In the genomic region with DNA sequence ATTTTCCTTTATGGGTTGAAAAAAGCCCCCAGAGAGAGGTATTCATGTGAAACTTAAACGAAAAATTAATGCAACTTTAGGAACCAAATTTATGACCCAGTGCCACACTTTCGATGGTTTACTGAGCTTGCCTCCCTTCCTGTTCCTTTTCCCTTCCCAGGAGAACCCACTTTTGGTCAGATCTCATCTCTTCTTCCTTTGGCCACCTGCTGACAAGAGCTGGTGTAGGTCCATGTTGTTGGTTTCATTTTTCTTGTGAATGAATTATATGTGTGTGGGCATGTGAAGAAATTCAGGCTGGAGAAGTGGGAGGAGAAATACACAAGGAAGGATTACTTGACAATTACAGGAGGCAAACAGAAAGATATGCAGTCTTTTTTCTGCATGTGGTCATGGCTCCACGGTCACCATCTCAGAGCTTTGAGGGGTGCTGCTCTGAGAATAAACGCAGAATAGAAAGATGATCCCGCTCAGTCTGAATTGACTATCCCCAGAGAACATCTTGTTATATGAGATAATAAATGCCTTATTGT, we compare ENCODE assay signal across 1 cellular context.
TF ChIP-seq lines count a peak whose summit lies in the region.

No MANE protein-coding gene starts in this region.

TF ChIP-seq in K562, 482 proteins besides CTCF, POLR2A, EP300 and RAD21 (continued from another document):
- TF ChIP-seq, protein P1, sequence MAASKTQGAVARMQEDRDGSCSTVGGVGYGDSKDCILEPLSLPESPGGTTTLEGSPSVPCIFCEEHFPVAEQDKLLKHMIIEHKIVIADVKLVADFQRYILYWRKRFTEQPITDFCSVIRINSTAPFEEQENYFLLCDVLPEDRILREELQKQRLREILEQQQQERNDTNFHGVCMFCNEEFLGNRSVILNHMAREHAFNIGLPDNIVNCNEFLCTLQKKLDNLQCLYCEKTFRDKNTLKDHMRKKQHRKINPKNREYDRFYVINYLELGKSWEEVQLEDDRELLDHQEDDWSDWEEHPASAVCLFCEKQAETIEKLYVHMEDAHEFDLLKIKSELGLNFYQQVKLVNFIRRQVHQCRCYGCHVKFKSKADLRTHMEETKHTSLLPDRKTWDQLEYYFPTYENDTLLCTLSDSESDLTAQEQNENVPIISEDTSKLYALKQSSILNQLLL (CRISPR knock-in tag; IDR thresholded peaks at IDR 0.05; ENCODE audit: borderline replicate concordance) = no peak
- TF ChIP-seq ZNF717 (CRISPR knock-in tag; IDR thresholded peaks at IDR 0.05) (no peak), NCOA6 (IDR thresholded peaks at IDR 0.05) (no peak), FOXM1 (IDR thresholded peaks at IDR 0.05; ENCODE audit: low read depth) (no peak), FOXM1 (CRISPR knock-in tag; IDR thresholded peaks at IDR 0.05; ENCODE audit: low read depth) (no peak), ZNF766 (CRISPR knock-in tag; conservative IDR thresholded peaks at IDR 0.05) (0 out of 2 replicates have a peak, but pooled peaks have one; percentile 14), TSC22D4 (tag; IDR thresholded peaks at IDR 0.05) (no peak), RBM22 (IDR thresholded peaks at IDR 0.05; ENCODE audit: low read depth, low read length, poor library complexity, severe bottlenecking) (no peak), ZFP36 (IDR thresholded peaks at IDR 0.05; ENCODE audit: low read depth, low read length, partially characterized antibody) (no peak), ELF1 (tag; IDR thresholded peaks at IDR 0.05) (0 out of 2 replicates have a peak, but pooled peaks have one; percentile 17), POLR3A (IDR thresholded peaks at IDR 0.05; ENCODE audit: borderline replicate concordance, extremely low read depth, insufficient read depth, insufficient read length) (no peak), ZNF589 (CRISPR knock-in tag; IDR thresholded peaks at IDR 0.05; ENCODE audit: low read depth) (no peak), MYC (IDR thresholded peaks at IDR 0.05; ENCODE audit: low read depth, low read length) (no peak), MYC (CRISPR knock-in tag; IDR thresholded peaks at IDR 0.05; ENCODE audit: borderline replicate concordance, low read depth) (no peak), ZNF146 (CRISPR knock-in tag; IDR thresholded peaks at IDR 0.05; ENCODE audit: unreplicated experiment) (no peak)
- TF ChIP-seq, protein P2, sequence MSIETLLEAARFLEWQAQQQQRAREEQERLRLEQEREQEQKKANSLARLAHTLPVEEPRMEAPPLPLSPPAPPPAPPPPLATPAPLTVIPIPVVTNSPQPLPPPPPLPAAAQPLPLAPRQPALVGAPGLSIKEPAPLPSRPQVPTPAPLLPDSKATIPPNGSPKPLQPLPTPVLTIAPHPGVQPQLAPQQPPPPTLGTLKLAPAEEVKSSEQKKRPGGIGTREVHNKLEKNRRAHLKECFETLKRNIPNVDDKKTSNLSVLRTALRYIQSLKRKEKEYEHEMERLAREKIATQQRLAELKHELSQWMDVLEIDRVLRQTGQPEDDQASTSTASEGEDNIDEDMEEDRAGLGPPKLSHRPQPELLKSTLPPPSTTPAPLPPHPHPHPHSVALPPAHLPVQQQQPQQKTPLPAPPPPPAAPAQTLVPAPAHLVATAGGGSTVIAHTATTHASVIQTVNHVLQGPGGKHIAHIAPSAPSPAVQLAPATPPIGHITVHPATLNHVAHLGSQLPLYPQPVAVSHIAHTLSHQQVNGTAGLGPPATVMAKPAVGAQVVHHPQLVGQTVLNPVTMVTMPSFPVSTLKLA (conservative IDR thresholded peaks at IDR 0.05) = no peak
- TF ChIP-seq, protein P3, sequence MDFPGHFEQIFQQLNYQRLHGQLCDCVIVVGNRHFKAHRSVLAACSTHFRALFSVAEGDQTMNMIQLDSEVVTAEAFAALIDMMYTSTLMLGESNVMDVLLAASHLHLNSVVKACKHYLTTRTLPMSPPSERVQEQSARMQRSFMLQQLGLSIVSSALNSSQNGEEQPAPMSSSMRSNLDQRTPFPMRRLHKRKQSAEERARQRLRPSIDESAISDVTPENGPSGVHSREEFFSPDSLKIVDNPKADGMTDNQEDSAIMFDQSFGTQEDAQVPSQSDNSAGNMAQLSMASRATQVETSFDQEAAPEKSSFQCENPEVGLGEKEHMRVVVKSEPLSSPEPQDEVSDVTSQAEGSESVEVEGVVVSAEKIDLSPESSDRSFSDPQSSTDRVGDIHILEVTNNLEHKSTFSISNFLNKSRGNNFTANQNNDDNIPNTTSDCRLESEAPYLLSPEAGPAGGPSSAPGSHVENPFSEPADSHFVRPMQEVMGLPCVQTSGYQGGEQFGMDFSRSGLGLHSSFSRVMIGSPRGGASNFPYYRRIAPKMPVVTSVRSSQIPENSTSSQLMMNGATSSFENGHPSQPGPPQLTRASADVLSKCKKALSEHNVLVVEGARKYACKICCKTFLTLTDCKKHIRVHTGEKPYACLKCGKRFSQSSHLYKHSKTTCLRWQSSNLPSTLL (IDR thresholded peaks at IDR 0.05) = no peak
- TF ChIP-seq, protein P4, sequence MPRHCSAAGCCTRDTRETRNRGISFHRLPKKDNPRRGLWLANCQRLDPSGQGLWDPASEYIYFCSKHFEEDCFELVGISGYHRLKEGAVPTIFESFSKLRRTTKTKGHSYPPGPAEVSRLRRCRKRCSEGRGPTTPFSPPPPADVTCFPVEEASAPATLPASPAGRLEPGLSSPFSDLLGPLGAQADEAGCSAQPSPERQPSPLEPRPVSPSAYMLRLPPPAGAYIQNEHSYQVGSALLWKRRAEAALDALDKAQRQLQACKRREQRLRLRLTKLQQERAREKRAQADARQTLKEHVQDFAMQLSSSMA (CRISPR knock-in tag; IDR thresholded peaks at IDR 0.05) = 0 out of 2 replicates have a peak, but pooled peaks have one; percentile 22
- TF ChIP-seq, protein P5, sequence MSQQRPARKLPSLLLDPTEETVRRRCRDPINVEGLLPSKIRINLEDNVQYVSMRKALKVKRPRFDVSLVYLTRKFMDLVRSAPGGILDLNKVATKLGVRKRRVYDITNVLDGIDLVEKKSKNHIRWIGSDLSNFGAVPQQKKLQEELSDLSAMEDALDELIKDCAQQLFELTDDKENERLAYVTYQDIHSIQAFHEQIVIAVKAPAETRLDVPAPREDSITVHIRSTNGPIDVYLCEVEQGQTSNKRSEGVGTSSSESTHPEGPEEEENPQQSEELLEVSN (IDR thresholded peaks at IDR 0.05; ENCODE audit: borderline replicate concordance in 1 of 2, extremely low read depth in 1 of 2, insufficient read depth in 1 of 2, insufficient read length in 1 of 2, low read depth in 1 of 2, low read length in 1 of 2, poor library complexity in 1 of 2, severe bottlenecking in 1 of 2) = no peak
